8 cellular contexts compared by ENCODE assay signal in genomic region chr7:65251851-65252620, GRCh38.
A peak's percentile ranks its signal among the peaks of the same experiment; 100 is the strongest.
DNase-seq lines count a peak whose midpoint lies in the region; ATAC-seq and TF ChIP-seq lines count a peak whose summit lies in the region.

No MANE protein-coding gene starts in this region.

- H2BK120ac ChIP-seq in trophoblast cell (ENCODE audit: insufficient read depth, low read length, poor library complexity): peak overlapping the region; percentile 13

- peak overlapping the region; percentile 35 for H4K12ac ChIP-seq in trophoblast cell (ENCODE audit: low read depth, low read length)

- peak overlapping the region; percentile 2 for H3K18ac ChIP-seq in trophoblast cell (ENCODE audit: low read length)

- peak overlapping the region; percentile 42 for H3K9ac ChIP-seq in trophoblast cell (ENCODE audit: low read length)

- H3K79me1 ChIP-seq in trophoblast cell (ENCODE audit: low read length): peaks cover 7% of the 10 kb centered on the region

- H4K91ac ChIP-seq in trophoblast cell (ENCODE audit: low read depth, low read length): no peak overlapping the region

- DNase-seq in AG20443 (ENCODE audit: low spot score) (peak; percentile 65), HT1080 (ENCODE audit: low read depth) (peak; percentile 28), Peyer's patch (peak in 1 of 3 donors; percentile 22), adrenal gland (peak; percentile 48 to 67 (median 53)), right cardiac atrium (peak; percentile 54 to 82 (median 82)), trophoblast cell (peak in 1 of 2 donors; percentile 62), HCEC 1CT (no peak)

- TF ChIP-seq POLR2A in Peyer's patch (IDR thresholded peaks at IDR 0.05): no peak
- TF ChIP-seq POLR2A in adrenal gland (IDR thresholded peaks at IDR 0.05): no peak

- H3K14ac ChIP-seq in trophoblast cell (ENCODE audit: low read length): peak overlapping the region; percentile 50

- H3K27ac ChIP-seq in Peyer's patch (peak overlapping the region in 1 of 4 donors; percentile 31), adrenal gland (no peak overlapping the region), right cardiac atrium (ENCODE audit: low read length) (no peak overlapping the region), trophoblast cell (ENCODE audit: low read depth, low read length) (no peak overlapping the region)

- 0 to 4% (median 1%) methylated on average over 30 to 64 of the region's 64 CpGs for WGBS in adrenal gland, 4 donors
- WGBS in right cardiac atrium: under 1% methylated on average over 64 of the region's 64 CpGs
- no CpG with 5 or more reads among the region's 64 CpGs for WGBS in trophoblast cell (ENCODE audit: extremely low coverage, insufficient coverage, insufficient read length)

- H3K9me3 ChIP-seq in Peyer's patch (no peaks in the 10 kb centered on the region), adrenal gland (replicated peaks in 1 of 3) (no peaks in the 10 kb centered on the region), right cardiac atrium (ENCODE audit: control insufficient read depth, low read length) (no peaks in the 10 kb centered on the region), trophoblast cell (ENCODE audit: insufficient read depth, low read depth, low read length) (no peaks in the 10 kb centered on the region)

- no peaks in the 10 kb centered on the region for H3K27me3 ChIP-seq in Peyer's patch
- no peaks in the 10 kb centered on the region for H3K27me3 ChIP-seq in adrenal gland
- no peaks in the 10 kb centered on the region for H3K27me3 ChIP-seq in right cardiac atrium (ENCODE audit: control insufficient read depth, insufficient read depth)
- no peaks in the 10 kb centered on the region for H3K27me3 ChIP-seq in trophoblast cell (ENCODE audit: insufficient read depth, low read length)

- peak overlapping the region; percentile 13 for H4K8ac ChIP-seq in trophoblast cell (ENCODE audit: low read depth, low read length)

- no peak for TF ChIP-seq CTCF in Peyer's patch (IDR thresholded peaks at IDR 0.05)
- TF ChIP-seq CTCF in adrenal gland (IDR thresholded peaks at IDR 0.05): no peak

- peak overlapping the region; percentile 36 for H2BK12ac ChIP-seq in trophoblast cell (ENCODE audit: low read length)

- peaks cover 5% of the 10 kb centered on the region for H3K79me2 ChIP-seq in trophoblast cell (ENCODE audit: control insufficient read depth, insufficient read depth, low read length, poor library complexity)

- H2BK5ac ChIP-seq in trophoblast cell (ENCODE audit: low read depth, low read length, poor library complexity): no peak overlapping the region

- H2AFZ ChIP-seq in trophoblast cell (ENCODE audit: insufficient read depth, low read length, poor library complexity): peak overlapping the region; percentile 75

- intact Hi-C loops in adrenal gland (cut with DNase I) (no loop called here), right cardiac atrium (cut with DNase I) (no loop called here)

- peak overlapping the region; percentile 89 for H3K4me2 ChIP-seq in trophoblast cell (ENCODE audit: low read length)

- H3K23ac ChIP-seq in trophoblast cell (ENCODE audit: low read length): no peak overlapping the region

- H2AK5ac ChIP-seq in trophoblast cell (ENCODE audit: low read length): no peak overlapping the region

- H3K4me1 ChIP-seq in Peyer's patch (no peaks in the 10 kb centered on the region), adrenal gland (replicated peaks in 1 of 2) (peaks cover 0 to 6% of the 10 kb centered on the region in 2 donors), right cardiac atrium (ENCODE audit: control insufficient read depth, insufficient read depth, low read length) (no peaks in the 10 kb centered on the region), trophoblast cell (ENCODE audit: control insufficient read depth in 1 of 2, insufficient read depth in 2 of 2, low read length in 2 of 2) (peaks cover 4% of the 10 kb centered on the region in 2 experiments)

- H3K4me3 ChIP-seq in Peyer's patch (peak overlapping the region; percentile 37 to 63 (median 54)), adrenal gland (peak overlapping the region; percentile 22 to 62 (median 41)), right cardiac atrium (ENCODE audit: low read length) (peak overlapping the region; percentile 43), trophoblast cell (ENCODE audit: low read depth, low read length) (peak overlapping the region; percentile 88)

- peak; percentile 95 for ATAC-seq in GM19023 (IDR thresholded peaks at IDR 0.05; ENCODE audit: unreplicated experiment)
- peak; percentile 93 to 96 for ATAC-seq in right cardiac atrium

- H3K36me3 ChIP-seq in Peyer's patch (no peaks in the 10 kb centered on the region), adrenal gland (replicated peaks in 1 of 2) (no peaks in the 10 kb centered on the region), trophoblast cell (ENCODE audit: control insufficient read depth in 1 of 2, insufficient read depth in 2 of 2, low read length in 2 of 2) (no peaks in the 10 kb centered on the region)

- no peak overlapping the region for H3K4ac ChIP-seq in trophoblast cell (ENCODE audit: low read depth, low read length)
